ENCODE assay signal across 8 cellular contexts in the genomic region with DNA sequence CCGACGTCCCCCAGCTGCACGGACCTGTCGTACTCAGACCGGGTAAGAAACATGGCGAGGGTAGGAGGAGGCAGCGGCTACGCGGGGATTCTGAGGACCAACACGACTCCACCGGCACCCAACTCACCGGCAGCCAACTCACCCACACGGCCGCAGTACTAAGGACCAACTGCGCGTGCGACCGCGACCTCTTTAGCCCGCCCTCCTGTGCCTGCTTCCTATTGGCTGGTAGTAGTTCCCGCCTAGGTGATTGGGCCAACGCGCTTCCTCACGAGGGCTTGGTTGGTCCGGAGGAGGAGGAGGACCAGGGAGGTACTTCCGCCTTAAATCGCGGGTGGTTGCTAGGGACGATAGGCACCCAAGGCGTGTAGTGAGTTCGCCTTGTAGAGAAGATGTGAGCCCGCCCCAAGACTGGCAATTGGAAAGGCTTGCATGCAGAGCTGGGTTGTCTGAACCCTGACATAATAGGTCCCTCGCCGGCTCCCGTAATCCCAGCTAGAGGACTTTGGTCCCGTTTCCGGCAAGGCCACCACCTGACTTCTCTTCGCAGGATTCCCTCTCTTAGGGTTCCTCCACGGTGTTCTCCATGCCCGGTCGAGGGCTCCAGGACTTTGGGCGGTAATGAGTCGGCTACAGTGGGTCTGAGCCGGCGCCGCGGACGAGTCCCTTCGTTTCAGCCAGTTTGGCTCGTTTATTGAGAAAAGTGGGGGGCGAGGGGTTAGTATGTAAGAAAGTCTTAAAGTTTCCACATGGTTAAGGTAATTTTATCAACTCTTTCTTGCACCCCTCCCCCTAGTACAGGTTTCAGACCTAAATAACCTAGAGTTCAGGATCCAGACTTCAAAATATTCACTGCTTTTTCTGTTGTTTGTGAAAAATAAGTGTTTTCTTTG. TPM values are rescaled to one million over a fixed set of nuclear protein-coding genes. Genes with fewer than 3 reads are reported as not detected.
DNase-seq lines count a peak whose midpoint lies in the region; ATAC-seq and TF ChIP-seq lines count a peak whose summit lies in the region.

PSMA5 (minus strand) TSS at position 171 of the 893 bp plus-strand sequence; CDS start at position 53, 118 bp downstream.

- H3K9me3 ChIP-seq in SU-DHL-6 (ENCODE audit: insufficient read depth, low read length), result no peaks in the 10 kb centered on the region
- no peaks in the 10 kb centered on the region for H3K9me3 ChIP-seq in thymus (ENCODE audit: control insufficient read depth)

- H3K36me3 ChIP-seq in SU-DHL-6 (ENCODE audit: low read length) (peaks cover 2% of the 10 kb centered on the region; the same call in 1 of the 2 replicates), thymus (ENCODE audit: control insufficient read depth, insufficient read depth) (no peaks in the 10 kb centered on the region)

- peaks cover 4% of the 10 kb centered on the region for H3F3A ChIP-seq in SU-DHL-6 (ENCODE audit: insufficient read depth)

- H3K27ac ChIP-seq in SU-DHL-6 (ENCODE audit: low read depth, low read length) (peak within 1 kb of the TSS; percentile 82), thymus (ENCODE audit: low read depth) (peak within 1 kb of the TSS; percentile 95)

- H3K27ac Mint-ChIP-seq in activated naive CD8-positive, alpha-beta T cell treated with anti-CD3 and anti-CD28 coated beads, Interleukin-2, amount 10 ng/mL, durations not matched to agents 7 days and 5 days, result peak within 1 kb of the TSS; percentile 97
- peak within 1 kb of the TSS; percentile 93 for H3K27ac Mint-ChIP-seq in osteocyte (ENCODE audit: unreplicated experiment)

- peaks cover 15% of the 10 kb centered on the region for H3K36me3 Mint-ChIP-seq in activated naive CD8-positive, alpha-beta T cell treated with anti-CD3 and anti-CD28 coated beads, Interleukin-2, amount 10 ng/mL, durations not matched to agents 7 days and 5 days
- no peaks in the 10 kb centered on the region for H3K36me3 Mint-ChIP-seq in osteocyte (ENCODE audit: unreplicated experiment)

- H3K4me3 Mint-ChIP-seq in activated naive CD8-positive, alpha-beta T cell treated with anti-CD3 and anti-CD28 coated beads, Interleukin-2, amount 10 ng/mL, durations not matched to agents 7 days and 5 days, result peak within 1 kb of the TSS; percentile 93
- peak within 1 kb of the TSS; percentile 91 for H3K4me3 Mint-ChIP-seq in osteocyte (ENCODE audit: unreplicated experiment)

- peak; percentile 98 for ATAC-seq in HG02678 (IDR thresholded peaks at IDR 0.05; ENCODE audit: unreplicated experiment)
- ATAC-seq in activated naive CD8-positive, alpha-beta T cell treated with anti-CD3 and anti-CD28 coated beads, Interleukin-2, amount 10 ng/mL, durations not matched to agents 7 days and 5 days (ENCODE audit: low read depth), result peak; percentile 93

- H3K27me3 ChIP-seq in SU-DHL-6 (ENCODE audit: low read length) (no peaks in the 10 kb centered on the region), thymus (ENCODE audit: control insufficient read depth, insufficient read depth) (no peaks in the 10 kb centered on the region)

- peak within 1 kb of the TSS; percentile 77 for H2AFZ ChIP-seq in SU-DHL-6 (ENCODE audit: low read depth, low read length, severe bottlenecking)

- no peaks in the 10 kb centered on the region for H3K9me2 ChIP-seq in SU-DHL-6 (replicated peaks; ENCODE audit: insufficient read depth, low read length)

- intact Hi-C loops in head of caudate nucleus (cut with DNase I), result loop anchor here (5.0 kb wide), 2 partner anchors 56 to 106 kb away; partner anchors contain the start of gene ATXN7L2

- peak within 1 kb of the TSS; percentile 85 for H3K4me2 ChIP-seq in SU-DHL-6 (ENCODE audit: low read depth, low read length, poor library complexity, severe bottlenecking)

- TF ChIP-seq POLR2A in GM10847 (IDR thresholded peaks at IDR 0.05; ENCODE audit: extremely low read depth, insufficient read length), result peak; percentile 90

- TF ChIP-seq CTCF in SU-DHL-6 (IDR thresholded peaks at IDR 0.05; ENCODE audit: insufficient read depth, low read length, poor library complexity, severe bottlenecking), result no peak
- no peak for TF ChIP-seq CTCF in osteocyte (IDR thresholded peaks at IDR 0.05)

- POLR2A ChIA-PET in activated naive CD8-positive, alpha-beta T cell treated with anti-CD3 and anti-CD28 coated beads, Interleukin-2, amount 10 ng/mL, durations not matched to agents 7 days and 5 days (lab: Charles Lee), result interaction anchor here (0.6 to 2.8 kb wide), 14 partner anchors 16 to 779 kb away, joined by 3 to 37 read pairs (median 4); partner anchors contain the start of genes AMPD2, ATXN7L2, GNAI3 and PSRC1

- H3K4me3 ChIP-seq in SU-DHL-6 (ENCODE audit: insufficient read depth, low read length, poor library complexity, severe bottlenecking), result peak within 1 kb of the TSS; percentile 77
- H3K4me3 ChIP-seq in thymus (ENCODE audit: low read length), result peak within 1 kb of the TSS; percentile 92

- peaks cover 44% of the 10 kb centered on the region for H3K79me2 ChIP-seq in SU-DHL-6 (ENCODE audit: insufficient read depth, low read length)

- no peaks in the 10 kb centered on the region for H3K9me3 Mint-ChIP-seq in activated naive CD8-positive, alpha-beta T cell treated with anti-CD3 and anti-CD28 coated beads, Interleukin-2, amount 10 ng/mL, durations not matched to agents 7 days and 5 days
- no peaks in the 10 kb centered on the region for H3K9me3 Mint-ChIP-seq in osteocyte (ENCODE audit: unreplicated experiment)

- DNase-seq in NCI-H128 (lab: John Stamatoyannopoulos, UW; ENCODE audit: unreplicated experiment) (peak; percentile 95), head of caudate nucleus (peak; percentile 93 to 99 (median 97)), osteocyte (ENCODE audit: extremely low spot score, unreplicated experiment) (peak; percentile 98)
- peak; percentile 89 for DNase-seq in activated naive CD8-positive, alpha-beta T cell treated with anti-CD3 and anti-CD28 coated beads, Interleukin-2, amount 10 ng/mL, durations not matched to agents 7 days and 5 days

- no peaks in the 10 kb centered on the region for H4K20me1 ChIP-seq in SU-DHL-6 (ENCODE audit: low read depth, low read length)

- WGBS in thymus, result under 1% methylated on average over 51 of the region's 51 CpGs

- H3K4me1 ChIP-seq in thymus (ENCODE audit: control insufficient read depth, insufficient read depth, low read length), result peaks cover 7% of the 10 kb centered on the region

- peaks cover 27% of the 10 kb centered on the region for H3K4me1 Mint-ChIP-seq in activated naive CD8-positive, alpha-beta T cell treated with anti-CD3 and anti-CD28 coated beads, Interleukin-2, amount 10 ng/mL, durations not matched to agents 7 days and 5 days
- peaks cover 30% of the 10 kb centered on the region for H3K4me1 Mint-ChIP-seq in osteocyte (ENCODE audit: unreplicated experiment)

- no peaks in the 10 kb centered on the region for H3K27me3 Mint-ChIP-seq in activated naive CD8-positive, alpha-beta T cell treated with anti-CD3 and anti-CD28 coated beads, Interleukin-2, amount 10 ng/mL, durations not matched to agents 7 days and 5 days
- no peaks in the 10 kb centered on the region for H3K27me3 Mint-ChIP-seq in osteocyte (ENCODE audit: unreplicated experiment)

- H3K9ac ChIP-seq in SU-DHL-6 (ENCODE audit: low read length), result peak within 1 kb of the TSS; percentile 64

RNA-seq across cellular contexts. Expression of gene PSMA5, which starts in this region (rescaled TPM):
- total RNA-seq in activated naive CD8-positive, alpha-beta T cell treated with anti-CD3 and anti-CD28 coated beads, Interleukin-2, amount 10 ng/mL, durations not matched to agents 7 days and 5 days, result 100 to 1,000 TPM; 135 TPM
- 101 and 108 TPM in 2 replicates for total RNA-seq in osteocyte
- polyA plus RNA-seq in thymus, result 72.3 TPM

Comparison
In these comparisons a context has a peak if more than half of its experiments do, and no peak if none do; other contexts are left out.
1. Peak in every context shown above with its lines: DNase-seq, ATAC-seq, H3K4me3 ChIP-seq and H3K27ac ChIP-seq.